Comparison of ENCODE assay signal across 2 cellular contexts in the genomic region with DNA sequence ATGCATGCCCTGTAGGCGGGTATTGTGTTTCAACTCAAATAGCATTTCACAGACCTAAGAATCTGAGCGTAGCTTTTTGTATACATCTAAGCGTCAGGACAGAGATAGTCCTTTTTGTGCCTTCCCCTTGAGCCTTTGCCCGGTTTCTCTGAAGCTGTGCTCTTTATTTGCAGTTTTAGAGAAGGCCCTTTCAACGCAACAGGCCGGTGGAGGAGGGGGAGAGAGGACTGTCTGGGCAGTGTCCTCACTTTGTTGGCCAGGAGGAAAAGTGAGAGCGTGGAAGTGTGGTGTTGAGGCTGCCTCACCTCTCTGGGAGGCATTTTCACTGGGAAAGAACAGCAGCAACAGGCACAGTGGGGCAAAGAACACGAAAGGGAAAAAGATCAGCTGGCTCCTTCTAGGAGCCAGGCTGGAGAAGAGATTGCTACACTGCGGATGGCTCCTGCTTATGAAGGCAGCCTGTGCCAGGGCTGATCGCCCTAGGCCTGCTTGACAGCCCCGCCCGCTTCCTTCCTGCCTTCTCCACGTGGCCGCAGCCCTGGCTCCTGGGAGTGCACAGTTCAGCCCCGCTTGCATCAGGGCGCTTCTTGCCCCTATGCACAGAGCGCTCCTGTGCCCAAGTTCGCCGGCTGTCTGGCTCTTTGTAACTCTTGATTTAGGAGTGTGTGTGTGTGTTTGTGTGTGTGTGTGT.
TF ChIP-seq lines count a peak whose summit lies in the region.

No MANE protein-coding gene starts in this region.

TF ChIP-seq in SK-N-SH, 30 proteins besides CTCF, POLR2A, EP300 and RAD21 (continued from another document):
- TF ChIP-seq, protein P1, sequence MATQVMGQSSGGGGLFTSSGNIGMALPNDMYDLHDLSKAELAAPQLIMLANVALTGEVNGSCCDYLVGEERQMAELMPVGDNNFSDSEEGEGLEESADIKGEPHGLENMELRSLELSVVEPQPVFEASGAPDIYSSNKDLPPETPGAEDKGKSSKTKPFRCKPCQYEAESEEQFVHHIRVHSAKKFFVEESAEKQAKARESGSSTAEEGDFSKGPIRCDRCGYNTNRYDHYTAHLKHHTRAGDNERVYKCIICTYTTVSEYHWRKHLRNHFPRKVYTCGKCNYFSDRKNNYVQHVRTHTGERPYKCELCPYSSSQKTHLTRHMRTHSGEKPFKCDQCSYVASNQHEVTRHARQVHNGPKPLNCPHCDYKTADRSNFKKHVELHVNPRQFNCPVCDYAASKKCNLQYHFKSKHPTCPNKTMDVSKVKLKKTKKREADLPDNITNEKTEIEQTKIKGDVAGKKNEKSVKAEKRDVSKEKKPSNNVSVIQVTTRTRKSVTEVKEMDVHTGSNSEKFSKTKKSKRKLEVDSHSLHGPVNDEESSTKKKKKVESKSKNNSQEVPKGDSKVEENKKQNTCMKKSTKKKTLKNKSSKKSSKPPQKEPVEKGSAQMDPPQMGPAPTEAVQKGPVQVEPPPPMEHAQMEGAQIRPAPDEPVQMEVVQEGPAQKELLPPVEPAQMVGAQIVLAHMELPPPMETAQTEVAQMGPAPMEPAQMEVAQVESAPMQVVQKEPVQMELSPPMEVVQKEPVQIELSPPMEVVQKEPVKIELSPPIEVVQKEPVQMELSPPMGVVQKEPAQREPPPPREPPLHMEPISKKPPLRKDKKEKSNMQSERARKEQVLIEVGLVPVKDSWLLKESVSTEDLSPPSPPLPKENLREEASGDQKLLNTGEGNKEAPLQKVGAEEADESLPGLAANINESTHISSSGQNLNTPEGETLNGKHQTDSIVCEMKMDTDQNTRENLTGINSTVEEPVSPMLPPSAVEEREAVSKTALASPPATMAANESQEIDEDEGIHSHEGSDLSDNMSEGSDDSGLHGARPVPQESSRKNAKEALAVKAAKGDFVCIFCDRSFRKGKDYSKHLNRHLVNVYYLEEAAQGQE (IDR thresholded peaks at IDR 0.05; ENCODE audit: low read depth, low read length): no peak
- TF ChIP-seq RFX5 (IDR thresholded peaks at IDR 0.05; ENCODE audit: low read length) (no peak), GABPA (IDR thresholded peaks at IDR 0.05; ENCODE audit: low read depth) (no peak), TCF12 (IDR thresholded peaks at IDR 0.05) (no peak), CHD2 (IDR thresholded peaks at IDR 0.05; ENCODE audit: low read length, partially characterized antibody) (no peak), MEF2A (IDR thresholded peaks at IDR 0.05; ENCODE audit: borderline replicate concordance, low read depth) (no peak)

TF ChIP-seq in SK-N-SH treated with all-trans-retinoic acid at 6 μM for 48 hours, 23 proteins besides CTCF, POLR2A, EP300 and RAD21 (continued from another document):
- TF ChIP-seq, protein P2, sequence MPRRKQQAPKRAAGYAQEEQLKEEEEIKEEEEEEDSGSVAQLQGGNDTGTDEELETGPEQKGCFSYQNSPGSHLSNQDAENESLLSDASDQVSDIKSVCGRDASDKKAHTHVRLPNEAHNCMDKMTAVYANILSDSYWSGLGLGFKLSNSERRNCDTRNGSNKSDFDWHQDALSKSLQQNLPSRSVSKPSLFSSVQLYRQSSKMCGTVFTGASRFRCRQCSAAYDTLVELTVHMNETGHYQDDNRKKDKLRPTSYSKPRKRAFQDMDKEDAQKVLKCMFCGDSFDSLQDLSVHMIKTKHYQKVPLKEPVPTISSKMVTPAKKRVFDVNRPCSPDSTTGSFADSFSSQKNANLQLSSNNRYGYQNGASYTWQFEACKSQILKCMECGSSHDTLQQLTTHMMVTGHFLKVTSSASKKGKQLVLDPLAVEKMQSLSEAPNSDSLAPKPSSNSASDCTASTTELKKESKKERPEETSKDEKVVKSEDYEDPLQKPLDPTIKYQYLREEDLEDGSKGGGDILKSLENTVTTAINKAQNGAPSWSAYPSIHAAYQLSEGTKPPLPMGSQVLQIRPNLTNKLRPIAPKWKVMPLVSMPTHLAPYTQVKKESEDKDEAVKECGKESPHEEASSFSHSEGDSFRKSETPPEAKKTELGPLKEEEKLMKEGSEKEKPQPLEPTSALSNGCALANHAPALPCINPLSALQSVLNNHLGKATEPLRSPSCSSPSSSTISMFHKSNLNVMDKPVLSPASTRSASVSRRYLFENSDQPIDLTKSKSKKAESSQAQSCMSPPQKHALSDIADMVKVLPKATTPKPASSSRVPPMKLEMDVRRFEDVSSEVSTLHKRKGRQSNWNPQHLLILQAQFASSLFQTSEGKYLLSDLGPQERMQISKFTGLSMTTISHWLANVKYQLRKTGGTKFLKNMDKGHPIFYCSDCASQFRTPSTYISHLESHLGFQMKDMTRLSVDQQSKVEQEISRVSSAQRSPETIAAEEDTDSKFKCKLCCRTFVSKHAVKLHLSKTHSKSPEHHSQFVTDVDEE (CRISPR knock-in tag; IDR thresholded peaks at IDR 0.05): no peak
- no peak for TF ChIP-seq GLIS3 (CRISPR knock-in tag; IDR thresholded peaks at IDR 0.05)
- no peak for TF ChIP-seq PPARA (CRISPR knock-in tag; IDR thresholded peaks at IDR 0.05; ENCODE audit: borderline replicate concordance)
- no peak for TF ChIP-seq TCF4 (CRISPR knock-in tag; IDR thresholded peaks at IDR 0.05; ENCODE audit: borderline replicate concordance)
- TF ChIP-seq CSDC2 (CRISPR knock-in tag; IDR thresholded peaks at IDR 0.05): no peak
- TF ChIP-seq ZNF565 (CRISPR knock-in tag; conservative IDR thresholded peaks at IDR 0.05; ENCODE audit: low read depth): no peak
- TF ChIP-seq ARNTL (CRISPR knock-in tag; IDR thresholded peaks at IDR 0.05; ENCODE audit: borderline replicate concordance, low read depth): no peak
- TF ChIP-seq ESRRG (CRISPR knock-in tag; IDR thresholded peaks at IDR 0.05): no peak
- no peak for TF ChIP-seq ZFP30 (CRISPR knock-in tag; IDR thresholded peaks at IDR 0.05)
- TF ChIP-seq ZC3H10 (CRISPR knock-in tag; IDR thresholded peaks at IDR 0.05): no peak
- TF ChIP-seq ZNF70 (CRISPR knock-in tag; IDR thresholded peaks at IDR 0.05): no peak
- TF ChIP-seq RARB (CRISPR knock-in tag; IDR thresholded peaks at IDR 0.05): no peak
- no peak for TF ChIP-seq ZNF8 (CRISPR knock-in tag; IDR thresholded peaks at IDR 0.05)
TF ChIP-seq in SK-N-SH treated with all-trans-retinoic acid at 6 μM for 48 hours: peak in this region for 0.
